In genomic region chr12:12191008-12191407, GRCh38 we compare ENCODE assay signal across 18 cellular contexts.
A peak's percentile ranks its signal among the peaks of the same experiment; 100 is the strongest.
DNase-seq lines count a peak whose midpoint lies in the region; ATAC-seq and TF ChIP-seq lines count a peak whose summit lies in the region.
"Had no signal": no experiment of that assay in that cellular context is flagged by ENCODE, and none has a peak within 500 bp of the region (broad histone marks: within the 10 kb centered on the region; RNA-seq: fewer than 3 reads in every experiment).

No MANE protein-coding gene starts in this region.

- peaks cover 4% of the 10 kb centered on the region for H3K4me1 ChIP-seq in upper lobe of right lung

- H3K27me3 Mint-ChIP-seq in Calu3 (ENCODE audit: unreplicated experiment): no peaks in the 10 kb centered on the region

- intact Hi-C loops in Calu3 (cut with micrococcal nuclease; ENCODE audit: unreplicated experiment) (no loop called here), upper lobe of right lung (cut with DNase I) (no loop called here)

- peak overlapping the region; percentile 3 for H3K27ac Mint-ChIP-seq in Calu3 (ENCODE audit: unreplicated experiment)
- H3K27ac Mint-ChIP-seq: HFFc6 had no signal

- H3K4me1 Mint-ChIP-seq in Calu3 (ENCODE audit: low read depth, unreplicated experiment): peaks cover 54% of the 10 kb centered on the region

- ATAC-seq in upper lobe of right lung (no peak), HG02840 (IDR thresholded peaks at IDR 0.05; ENCODE audit: low FRiP score, unreplicated experiment) (no peak)
- ATAC-seq: GM12878 had no signal

- CTCF ChIA-PET in Calu3 (lab: Charles Lee): no interaction called here

- no peaks in the 10 kb centered on the region for H3K36me3 ChIP-seq in upper lobe of right lung

- H3K9me3 Mint-ChIP-seq in Calu3 (ENCODE audit: low read depth, unreplicated experiment): no peaks in the 10 kb centered on the region

- peaks cover 17% of the 10 kb centered on the region for H3K36me3 Mint-ChIP-seq in Calu3 (ENCODE audit: insufficient read depth, unreplicated experiment)

- no peak for TF ChIP-seq CTCF in Calu3 (IDR thresholded peaks at IDR 0.05; ENCODE audit: unreplicated experiment)
- no peak for TF ChIP-seq CTCF in upper lobe of right lung (IDR thresholded peaks at IDR 0.05)

- DNase-seq in Calu3 (no peak), NCI-H146 (lab: John Stamatoyannopoulos, UW) (peak; percentile 47), NCI-H774 (lab: John Stamatoyannopoulos, UW) (peak; percentile 21), lung microvascular endothelial cell (ENCODE audit: low read depth in 2 of 2) (peak; percentile 60 to 87), HuH-7.5 (ENCODE audit: low spot score) (no peak), upper lobe of right lung (no peak)
- no peak for DNase-seq in activated effector memory CD4-positive, alpha-beta T cell treated with Interleukin-2 at 50 U/mL for 16 hours
- DNase-seq: C1 segment of cervical spinal cord, DMS79, GOT3, HFFc6, KBM-7, NCI-H1105, NCI-H1930, SHP77 treated with DMSO at 0.1 percent for 48 hours had no signal

- H3K27ac ChIP-seq in upper lobe of right lung: no peak overlapping the region
- H3K27ac ChIP-seq: HL-60 had no signal

- no peak overlapping the region for H3K4me3 ChIP-seq in upper lobe of right lung
- H3K4me3 ChIP-seq: GM12878 had no signal

- BruUV-seq in Calu3 (replicated peaks; lab: Mats Ljungman, UMichigan): no TSS peak

- no peaks in the 10 kb centered on the region for H3K27me3 ChIP-seq in upper lobe of right lung

- no peak overlapping the region for H3K4me3 Mint-ChIP-seq in Calu3 (ENCODE audit: low read depth, unreplicated experiment)
- H3K4me3 Mint-ChIP-seq: HFFc6 had no signal

- no peaks in the 10 kb centered on the region for H3K9me3 ChIP-seq in upper lobe of right lung

Comparison
In these comparisons a context has a peak if more than half of its experiments do, and no peak if none do; other contexts are left out.
1. DNase-seq: peak in NCI-H146 (single experiment), NCI-H774 (single experiment) and lung microvascular endothelial cell (2 of 2); none in Calu3 (single experiment), activated effector memory CD4-positive, alpha-beta T cell treated with Interleukin-2 at 50 U/mL for 16 hours (single experiment), HuH-7.5 (single experiment) and upper lobe of right lung (single experiment).